In the genomic region with DNA sequence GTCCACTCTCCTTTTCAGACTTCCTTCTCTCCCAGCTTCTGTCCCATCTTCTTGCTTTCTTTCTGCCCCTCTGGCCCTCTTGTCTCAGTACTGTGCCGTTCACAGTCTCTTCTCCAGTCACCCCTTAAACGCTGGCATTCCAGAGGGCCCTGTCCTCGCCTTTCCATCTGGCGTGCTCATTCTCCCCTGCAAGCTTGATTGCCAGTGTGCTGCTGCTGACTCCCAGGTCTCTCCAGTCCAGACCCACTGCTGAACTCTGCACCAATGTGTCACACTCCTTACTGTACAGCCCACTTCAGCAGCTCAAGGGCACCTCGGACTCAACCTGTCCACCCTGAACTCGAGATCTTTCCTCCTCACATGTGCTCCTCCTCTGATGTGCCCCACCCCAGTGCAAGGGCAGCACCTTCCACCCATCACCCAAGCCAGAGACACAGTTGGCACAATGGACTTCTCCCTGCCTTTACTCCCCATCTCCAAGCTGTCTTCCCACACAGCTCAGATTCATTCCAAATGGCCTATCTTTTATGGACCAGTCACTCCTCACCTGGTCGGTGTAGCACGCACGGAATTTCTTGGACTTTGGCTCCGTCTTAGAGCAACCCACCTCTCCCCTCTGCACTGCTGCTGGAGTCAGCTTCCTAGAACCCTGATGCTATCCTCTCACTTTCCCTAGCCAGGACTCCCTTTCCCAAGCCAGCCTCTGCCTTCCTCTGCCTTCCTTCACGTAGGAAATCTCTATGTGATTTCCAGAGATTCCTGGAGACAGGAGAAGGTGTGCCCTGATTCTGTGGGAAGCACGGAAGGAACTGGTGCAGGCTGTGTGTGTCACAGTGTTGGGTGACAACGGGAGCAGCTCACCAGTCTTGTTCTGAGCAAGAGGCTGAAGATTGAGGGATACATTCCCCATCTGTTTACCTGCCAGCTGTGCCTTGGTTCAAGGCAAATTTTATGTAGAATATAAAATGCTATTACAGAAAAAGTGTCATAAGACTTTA, we compare ENCODE assay signal across 1 cellular context.
TF ChIP-seq lines count a peak whose summit lies in the region.

No MANE protein-coding gene starts in this region.

TF ChIP-seq in HepG2, 621 proteins besides CTCF, POLR2A, EP300 and RAD21:
- TF ChIP-seq ZNF296 (CRISPR knock-in tag; conservative IDR thresholded peaks at IDR 0.05), result no peak
- TF ChIP-seq ZNF17 (CRISPR knock-in tag; IDR thresholded peaks at IDR 0.05), result no peak
- no peak for TF ChIP-seq DR1 (CRISPR knock-in tag; IDR thresholded peaks at IDR 0.05)
- TF ChIP-seq MAFF (IDR thresholded peaks at IDR 0.05; ENCODE audit: low read depth, low read length), result no peak
- no peak for TF ChIP-seq KLF13 (CRISPR knock-in tag; IDR thresholded peaks at IDR 0.05)
- no peak for TF ChIP-seq ZFX (CRISPR knock-in tag; IDR thresholded peaks at IDR 0.05; ENCODE audit: low read depth)
- TF ChIP-seq ZBTB7B (CRISPR knock-in tag; IDR thresholded peaks at IDR 0.05), result no peak
- TF ChIP-seq ZFP90 (CRISPR knock-in tag; IDR thresholded peaks at IDR 0.05; ENCODE audit: borderline replicate concordance), result no peak
